8 cellular contexts compared by ENCODE assay signal in the genomic region with DNA sequence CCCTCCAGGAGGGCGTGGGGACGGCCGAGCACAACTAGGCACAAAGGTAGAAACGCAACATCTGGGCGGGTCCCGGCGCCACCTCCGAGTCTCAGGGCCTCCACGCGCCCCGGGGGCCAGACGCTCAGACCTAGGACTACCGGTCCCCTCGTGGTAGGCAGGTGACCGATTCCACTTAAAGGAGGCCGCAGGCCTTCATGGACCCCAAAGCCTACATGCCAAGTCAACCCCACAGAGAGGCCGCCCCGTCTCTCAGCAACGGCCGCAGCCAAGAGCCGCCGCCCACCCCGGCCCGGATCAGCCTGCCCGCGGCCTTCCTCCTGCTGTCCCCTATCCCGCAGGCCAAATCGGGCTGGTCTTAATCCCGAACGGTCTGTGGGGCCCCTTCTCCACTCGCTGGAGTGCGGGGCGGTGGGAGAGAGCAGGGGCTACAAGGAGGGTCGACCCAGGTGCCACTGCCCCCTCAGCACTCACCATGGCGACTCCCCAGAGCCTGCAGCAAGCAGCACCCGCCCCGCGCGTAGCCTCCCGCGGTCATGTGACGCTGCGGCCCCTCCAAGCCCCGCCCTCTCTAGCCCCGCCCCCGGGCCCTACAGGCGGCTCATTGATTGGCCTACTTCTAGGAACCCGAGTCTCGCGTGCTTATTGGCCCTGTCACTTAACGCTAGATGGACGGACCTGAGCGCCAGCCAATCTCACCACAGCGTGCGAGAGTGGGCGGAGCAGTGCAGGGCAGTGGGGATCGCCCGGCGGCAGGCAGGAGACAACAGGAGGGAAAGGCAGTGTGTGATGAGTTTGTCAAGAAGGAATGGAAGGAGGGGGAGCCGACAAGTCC. TPM values are rescaled to one million over a fixed set of nuclear protein-coding genes. Genes with fewer than 3 reads are reported as not detected.
DNase-seq lines count a peak whose midpoint lies in the region; TF ChIP-seq lines count a peak whose summit lies in the region.

TSS of gene VPS35 (minus strand) at position 522 of the 835 bp plus-strand sequence. CDS start at position 477, 45 bp downstream.

- no peak within 1 kb of the TSS for H2BK20ac ChIP-seq in H9 (ENCODE audit: low read depth, low read length, poor library complexity, severe bottlenecking)

- H3K36me3 Mint-ChIP-seq in H9 (ENCODE audit: insufficient read depth in 1 of 3, low read depth in 3 of 3), result peaks cover 24 to 33% (median 29%) of the 10 kb centered on the region in 3 experiments
- H3K36me3 Mint-ChIP-seq in neural crest cell (ENCODE audit: low read depth), result peaks cover 4% of the 10 kb centered on the region

- H3K9ac ChIP-seq in H9 (ENCODE audit: extremely low read depth, insufficient read length, low read length), result peak within 1 kb of the TSS; percentile 95

- H3K4me3 Mint-ChIP-seq in H9 (no peak within 1 kb of the TSS), neural crest cell (no peak within 1 kb of the TSS)

- no peak within 1 kb of the TSS for H4K8ac ChIP-seq in H9 (replicated peaks; ENCODE audit: insufficient read length, low read depth, low read length)

- peak within 1 kb of the TSS; percentile 62 for H3K27ac ChIP-seq in H9 (ENCODE audit: insufficient read length, low read depth, low read length)

- H3K4me1 Mint-ChIP-seq in H9 (peaks cover 15 to 34% of the 10 kb centered on the region in 2 experiments), neural crest cell (peaks cover 42% of the 10 kb centered on the region)

- DNase-seq in G401 (ENCODE audit: low spot score) (peak; percentile 100), H9 (peak; percentile 99), M059J (ENCODE audit: low read depth) (peak; percentile 98), SHP77 (lab: John Stamatoyannopoulos, UW) (peak; percentile 99), fibroblast of villous mesenchyme (ENCODE audit: low read depth) (peak; percentile 99), neural crest cell (ENCODE audit: low read depth, low spot score) (peak; percentile 99), stromal cell of bone marrow (ENCODE audit: low read depth) (peak; percentile 98)
- peak; percentile 100 for DNase-seq in activated effector memory CD4-positive, alpha-beta T cell treated with anti-CD3 and anti-CD28 coated beads, Interleukin-2, amount 50 U/mL, for 16 hours

- no peak within 1 kb of the TSS for H3K23ac ChIP-seq in H9 (ENCODE audit: insufficient read length, low read depth, low read length)

- no peak within 1 kb of the TSS for H3K56ac ChIP-seq in H9 (ENCODE audit: insufficient read length, low read depth, low read length)

- H3K27ac Mint-ChIP-seq in H9 (peak within 1 kb of the TSS in 1 of 3 experiments; percentile 82; a peak in 2 of 7 replicates), neural crest cell (ENCODE audit: unreplicated experiment) (peak within 1 kb of the TSS; percentile 93)

- no peak within 1 kb of the TSS for H2AK5ac ChIP-seq in H9 (ENCODE audit: insufficient read length, low read length)

- H3K4me3 ChIP-seq in fibroblast of villous mesenchyme (ENCODE audit: low read depth, low read length), result peak within 1 kb of the TSS; percentile 93

- H3K9me3 ChIP-seq in H9 (ENCODE audit: control insufficient read depth, low read depth, low read length), result no peaks in the 10 kb centered on the region

- in situ Hi-C loops in G401 (cut with HindIII; ENCODE audit: low sequenced_read_pairs), result no loop called here

- no peak within 1 kb of the TSS for H2AFZ ChIP-seq in H9 (ENCODE audit: low read length)

- H3K18ac ChIP-seq in H9 (ENCODE audit: insufficient read length, low read depth, low read length), result peak within 1 kb of the TSS; percentile 99

- H3T11ph ChIP-seq in H9 (ENCODE audit: low read length), result no peak within 1 kb of the TSS

- H3K4me1 ChIP-seq in H9 (ENCODE audit: insufficient read depth, low read length), result no peaks in the 10 kb centered on the region; the same call in 1 of the 2 replicates

- H3K79me1 ChIP-seq in H9 (ENCODE audit: insufficient read depth, low read depth, low read length, poor library complexity, severe bottlenecking), result no peaks in the 10 kb centered on the region

- H2BK12ac ChIP-seq in H9 (ENCODE audit: insufficient read length, low read depth, low read length), result no peak within 1 kb of the TSS

- H4K91ac ChIP-seq in H9 (ENCODE audit: insufficient read length, low read depth, low read length), result no peak within 1 kb of the TSS

- no peak within 1 kb of the TSS for H2BK120ac ChIP-seq in H9 (ENCODE audit: low read depth, low read length, poor library complexity, severe bottlenecking)

- peak; percentile 63 for TF ChIP-seq CTCF in H9 (conservative IDR thresholded peaks at IDR 0.05)
- TF ChIP-seq CTCF in fibroblast of villous mesenchyme (IDR thresholded peaks at IDR 0.05; ENCODE audit: insufficient read depth, low read depth, low read length), result no peak
- TF ChIP-seq CTCF in neural crest cell (conservative IDR thresholded peaks at IDR 0.05), result peak; percentile 53

- peak within 1 kb of the TSS; percentile 96 for H3K14ac ChIP-seq in H9 (ENCODE audit: insufficient read depth, low read length)

- no peaks in the 10 kb centered on the region for H3K27me3 ChIP-seq in H9 (ENCODE audit: insufficient read depth, low read length)

- no peak within 1 kb of the TSS for H2BK15ac ChIP-seq in H9 (ENCODE audit: low read depth, low read length)

- H3K9me3 Mint-ChIP-seq in H9 (no peaks in the 10 kb centered on the region), neural crest cell (no peaks in the 10 kb centered on the region)

- no peaks in the 10 kb centered on the region for H4K20me1 ChIP-seq in H9 (ENCODE audit: control insufficient read depth, insufficient read depth, insufficient read length)

- peak within 1 kb of the TSS; percentile 66 for H2BK5ac ChIP-seq in H9 (ENCODE audit: insufficient read length, low read length)

- H4K5ac ChIP-seq in H9 (ENCODE audit: insufficient read length, low read depth, low read length), result peak within 1 kb of the TSS; percentile 63

- H3K27me3 Mint-ChIP-seq in H9 (ENCODE audit: low read depth) (no peaks in the 10 kb centered on the region), neural crest cell (ENCODE audit: low read depth) (no peaks in the 10 kb centered on the region)

- WGBS in H9 (ENCODE audit: extremely low coverage, insufficient read length, low lambda C conversion rate), result no CpG with 5 or more reads among the region's 60 CpGs

- H3K4ac ChIP-seq in H9 (ENCODE audit: low read depth, low read length), result no peak within 1 kb of the TSS; the same call in 1 of the 2 replicates

- peaks cover 3% of the 10 kb centered on the region for H3K23me2 ChIP-seq in H9 (ENCODE audit: insufficient read length, low read depth, low read length, poor library complexity, severe bottlenecking)

- H3K79me2 ChIP-seq in H9 (ENCODE audit: insufficient read depth, low read length), result peaks cover 38% of the 10 kb centered on the region; the same call in 1 of the 2 replicates

- peak within 1 kb of the TSS; percentile 93 for H3K4me2 ChIP-seq in H9 (ENCODE audit: insufficient read depth, insufficient read length, low read length)

RNA-seq across cellular contexts. Expression of gene VPS35, which starts in this region (rescaled TPM):
- total RNA-seq in G401 (2014; rRNA removed; shearing (Covaris generic)), result 177 and 200 TPM in 2 replicates
- total RNA-seq in H9 (2021) (66.9 and 70.4 TPM in 2 replicates), fibroblast of villous mesenchyme (122 and 193 TPM in 2 replicates), neural crest cell (102 and 108 TPM in 2 replicates)
- total RNA-seq in M059J (2014; rRNA removed; shearing (Covaris generic)), result 96.9 and 129 TPM in 2 replicates

Comparison
In these comparisons a context has a peak if more than half of its experiments do, and no peak if none do; other contexts are left out.
1. Peak in every context shown above with its lines: DNase-seq, H3K4me3 ChIP-seq and H3K27ac ChIP-seq.